Comparison of ENCODE assay signal across 15 cellular contexts in genomic region chr1:85484716-85485115, GRCh38. TPM values are rescaled to one million over a fixed set of nuclear protein-coding genes. Genes with fewer than 3 reads are reported as not detected.
"Had no signal": no experiment of that assay in that cellular context is flagged by ENCODE, and none has a peak within 500 bp of the region (broad histone marks: within the 10 kb centered on the region; RNA-seq: fewer than 3 reads in every experiment).

No MANE protein-coding gene starts in this region.

- FAIRE-seq: endometrium, small intestine had no signal

- DNase-seq: colonic mucosa; effector CD4-positive, alpha-beta T cell; esophagus squamous epithelium; heart left ventricle; hippocampal formation; naive thymus-derived CD4-positive, alpha-beta T cell; nephron progenitor cell; right cardiac atrium; small intestine; stimulated activated CD4-positive, alpha-beta T cell treated with anti-CD3 and anti-CD28 coated beads, Interleukin-12 subunit alpha, Interleukin-12 subunit beta, amount 100 ng/mL, for 4 hours; stimulated activated naive CD4-positive, alpha-beta T cell treated with Interleukin-2 at 50 U/mL for 16 hours; trophoblast cell had no signal

- H3K9me3 Mint-ChIP-seq: nephron progenitor cell had no signal

- H3K4me1 Mint-ChIP-seq: naive thymus-derived CD4-positive, alpha-beta T cell; nephron progenitor cell had no signal

- H3K27ac Mint-ChIP-seq: naive thymus-derived CD4-positive, alpha-beta T cell; nephron progenitor cell had no signal

- H3K27me3 ChIP-seq: colonic mucosa, esophagus squamous epithelium, heart left ventricle, neutrophil had no signal

- H3K36me3 Mint-ChIP-seq: naive thymus-derived CD4-positive, alpha-beta T cell had no signal

- H3K4me1 ChIP-seq: colonic mucosa, esophagus squamous epithelium, heart left ventricle had no signal

- H3K4me3 ChIP-seq: colonic mucosa, esophagus squamous epithelium, heart left ventricle had no signal

- ATAC-seq: heart left ventricle; naive thymus-derived CD4-positive, alpha-beta T cell; right cardiac atrium had no signal

- H3K4me3 Mint-ChIP-seq: naive thymus-derived CD4-positive, alpha-beta T cell; nephron progenitor cell had no signal

- H3K9me3 ChIP-seq: colonic mucosa, esophagus squamous epithelium, heart left ventricle, neutrophil had no signal

- H3K27ac ChIP-seq: colonic mucosa, epithelial cell of prostate, esophagus squamous epithelium, heart left ventricle, neutrophil had no signal

- H3K36me3 ChIP-seq: colonic mucosa, esophagus squamous epithelium, heart left ventricle, neutrophil had no signal

RNA-seq across cellular contexts. Expression of gene DDAH1, which starts 19.8 kb away (rescaled TPM):
- polyA plus RNA-seq: naive thymus-derived CD4-positive, alpha-beta T cell had no signal
